In the genomic region with DNA sequence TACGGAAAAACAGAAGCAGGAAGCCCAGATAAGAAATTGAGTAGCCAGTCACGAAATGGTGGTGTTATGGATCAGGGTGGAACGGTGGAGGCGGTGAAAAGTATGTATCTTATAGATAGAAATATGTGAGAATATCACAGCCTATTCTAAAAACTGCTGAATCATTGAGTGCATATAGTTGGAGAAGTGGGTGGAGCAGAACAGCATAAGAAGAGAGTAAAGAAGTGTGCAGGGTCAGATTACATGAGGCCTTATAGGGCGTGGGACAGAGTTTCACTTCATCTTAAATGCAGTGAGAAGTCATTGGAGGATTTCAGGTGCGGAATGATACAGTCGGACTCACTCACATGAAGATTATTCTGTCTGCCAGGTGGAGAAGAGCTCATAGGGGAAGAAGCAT, we compare ENCODE assay signal across 14 cellular contexts.
"Had no signal": no experiment of that assay in that cellular context is flagged by ENCODE, and none has a peak within 500 bp of the region (broad histone marks: within the 10 kb centered on the region; RNA-seq: fewer than 3 reads in every experiment).

No MANE protein-coding gene starts in this region.

- H3K4me1 ChIP-seq: lower lobe of right lung, thyroid gland, vagina had no signal

- H3K27me3 ChIP-seq: thyroid gland, vagina had no signal

- ATAC-seq: lower lobe of right lung; naive thymus-derived CD4-positive, alpha-beta T cell had no signal

- H3K4me1 Mint-ChIP-seq: activated CD4-positive, alpha-beta T cell treated with anti-CD3 and anti-CD28 coated beads, Interleukin-2, amount 10 ng/mL, durations not matched to agents 7 days and 5 days; naive thymus-derived CD4-positive, alpha-beta T cell had no signal

- H3K4me3 ChIP-seq: lower lobe of right lung, thyroid gland, vagina had no signal

- H3K27me3 Mint-ChIP-seq: activated CD4-positive, alpha-beta T cell treated with anti-CD3 and anti-CD28 coated beads, Interleukin-2, amount 10 ng/mL, durations not matched to agents 7 days and 5 days had no signal

- H3K36me3 ChIP-seq: lower lobe of right lung, thyroid gland, vagina had no signal

- DNase-seq: activated CD4-positive, alpha-beta T cell treated with anti-CD3 and anti-CD28 coated beads, Interleukin-2, amount 10 ng/mL, durations not matched to agents 7 days and 5 days; activated CD4-positive, CD25-positive, alpha-beta regulatory T cell; activated CD8-positive, alpha-beta memory T cell treated with anti-CD3 and anti-CD28 coated beads for 24 hours; activated naive CD4-positive, alpha-beta T cell treated with Interleukin-2 at 50 U/mL for 16 hours; central memory CD4-positive, alpha-beta T cell; cortex of kidney; effector memory CD4-positive, alpha-beta T cell; hypothalamus; lower lobe of right lung; naive thymus-derived CD4-positive, alpha-beta T cell; small intestine; thyroid gland had no signal

- H3K27ac Mint-ChIP-seq: activated CD4-positive, alpha-beta T cell treated with anti-CD3 and anti-CD28 coated beads, Interleukin-2, amount 10 ng/mL, durations not matched to agents 7 days and 5 days; naive thymus-derived CD4-positive, alpha-beta T cell had no signal

- H3K4me3 Mint-ChIP-seq: activated CD4-positive, alpha-beta T cell treated with anti-CD3 and anti-CD28 coated beads, Interleukin-2, amount 10 ng/mL, durations not matched to agents 7 days and 5 days; naive thymus-derived CD4-positive, alpha-beta T cell had no signal

- H3K27ac ChIP-seq: epithelial cell of prostate, lower lobe of right lung, thyroid gland, vagina had no signal

- H3K9me3 ChIP-seq: lower lobe of right lung, thyroid gland, vagina had no signal
